42 cellular contexts compared by ENCODE assay signal in genomic region chr22:25196326-25196725, GRCh38. TPM values are rescaled to one million over a fixed set of nuclear protein-coding genes. Genes with fewer than 3 reads are reported as not detected.
"Had no signal": no experiment of that assay in that cellular context is flagged by ENCODE, and none has a peak within 500 bp of the region (broad histone marks: within the 10 kb centered on the region; RNA-seq: fewer than 3 reads in every experiment).

No MANE protein-coding gene starts in this region.

- DNase-seq: activated effector memory CD4-positive, alpha-beta T cell treated with anti-CD3 and anti-CD28 coated beads, Interleukin-2, amount 50 U/mL, for 16 hours; activated effector memory CD4-positive, alpha-beta T cell treated with Interleukin-2 at 50 U/mL for 16 hours; activated gamma-delta T cell; activated gamma-delta T cell treated with Interleukin-2 at 50 U/mL for 16 hours; activated naive CD4-positive, alpha-beta T cell; activated naive CD4-positive, alpha-beta T cell treated with anti-CD3 and anti-CD28 coated beads for 36 hours; activated naive CD4-positive, alpha-beta T cell treated with anti-CD3 and anti-CD28 coated beads, Interleukin-2, amount 10 ng/mL, durations not matched to agents 7 days and 5 days; activated naive CD4-positive, alpha-beta T cell treated with Interleukin-2 at 50 U/mL for 16 hours; activated naive CD8-positive, alpha-beta T cell treated with anti-CD3 and anti-CD28 coated beads for 36 hours; activated naive CD8-positive, alpha-beta T cell treated with anti-CD3 and anti-CD28 coated beads, Interleukin-2, amount 10 ng/mL, durations not matched to agents 7 days and 5 days; activated naive CD8-positive, alpha-beta T cell treated with anti-CD3 and anti-CD28 coated beads, Interleukin-2, amount 50 U/mL, for 24 hours; activated T-cell treated with anti-CD3 and anti-CD28 coated beads for 4 hours; activated T-cell treated with anti-CD3 and anti-CD28 coated beads, Interleukin-2, amount 50 U/mL, for 1 hour; activated T-cell treated with anti-CD3 and anti-CD28 coated beads, Interleukin-2, amount 50 U/mL, for 24 hours; activated T-cell treated with anti-CD3 and anti-CD28 coated beads, Interleukin-2, amount 50 U/mL, for 4 hours; activated T-cell treated with anti-CD3 and anti-CD28 coated beads, Interleukin-2, amount 50 U/mL, for 48 hours; activated T-cell treated with anti-CD3 and anti-CD28 coated beads, Interleukin-2, amount 50 U/mL, for 72 hours; adrenal gland; amniotic stem cell; amygdala; anterior cingulate cortex; aorta; body of pancreas; brain microvascular endothelial cell; caudate nucleus; central memory CD4-positive, alpha-beta T cell; cerebellar nuclear complex had no signal

- H3K36me3 ChIP-seq: adrenal gland, brain microvascular endothelial cell, breast epithelium had no signal

- H3K4me3 ChIP-seq: adrenal gland, ascending aorta, body of pancreas, breast epithelium, cardiac muscle cell had no signal

- H3K27ac Mint-ChIP-seq: activated naive CD4-positive, alpha-beta T cell treated with anti-CD3 and anti-CD28 coated beads for 36 hours; activated naive CD4-positive, alpha-beta T cell treated with anti-CD3 and anti-CD28 coated beads, Interleukin-2, amount 10 ng/mL, durations not matched to agents 7 days and 5 days; activated naive CD4-positive, alpha-beta T cell treated with anti-CD3 and anti-CD28 coated beads, Interleukin-2, amount 50 U/mL, for 24 hours; activated naive CD8-positive, alpha-beta T cell; activated naive CD8-positive, alpha-beta T cell treated with anti-CD3 and anti-CD28 coated beads for 36 hours; activated naive CD8-positive, alpha-beta T cell treated with anti-CD3 and anti-CD28 coated beads, Interleukin-2, amount 10 ng/mL, durations not matched to agents 7 days and 5 days; activated naive CD8-positive, alpha-beta T cell treated with anti-CD3 and anti-CD28 coated beads, Interleukin-2, amount 50 U/mL, for 24 hours; activated T-cell treated with anti-CD3 and anti-CD28 coated beads, Interleukin-2, amount 50 U/mL, for 24 hours; activated T-cell treated with anti-CD3 and anti-CD28 coated beads, Interleukin-2, amount 50 U/mL, for 72 hours; activated T-helper 1 cell treated with anti-CD3 and anti-CD28 coated beads, Interleukin-12 subunit alpha, Interleukin-12 subunit beta, Interleukin-2, Interleukin-4 antibody, amounts not matched to agents 30 ng/mL and 10 ng/mL and 1 ng/mL, durations not matched to agents 14 hours and 24 hours and 36 hours; activated T-helper 17 cell treated with anti-CD3 and anti-CD28 coated beads, Interleukin-2, amount 50 U/mL, for 72 hours; activated T-helper 2 cell treated with anti-CD3 and anti-CD28 coated beads, Interferon-gamma antibody, Interleukin-2, Interleukin-4, amounts not matched to agents 10 μg/mL and 5 μg/mL and 100 μg/mL, durations not matched to agents 14 hours and 24 hours and 36 hours had no signal

- H3K9me3 Mint-ChIP-seq: activated naive CD4-positive, alpha-beta T cell treated with anti-CD3 and anti-CD28 coated beads for 36 hours; activated naive CD4-positive, alpha-beta T cell treated with anti-CD3 and anti-CD28 coated beads, Interleukin-2, amount 10 ng/mL, durations not matched to agents 7 days and 5 days; activated naive CD4-positive, alpha-beta T cell treated with anti-CD3 and anti-CD28 coated beads, Interleukin-2, amount 50 U/mL, for 24 hours; activated naive CD8-positive, alpha-beta T cell treated with anti-CD3 and anti-CD28 coated beads for 36 hours; activated naive CD8-positive, alpha-beta T cell treated with anti-CD3 and anti-CD28 coated beads, Interleukin-2, amount 10 ng/mL, durations not matched to agents 7 days and 5 days; activated naive CD8-positive, alpha-beta T cell treated with anti-CD3 and anti-CD28 coated beads, Interleukin-2, amount 50 U/mL, for 24 hours; activated T-cell treated with anti-CD3 and anti-CD28 coated beads, Interleukin-2, amount 50 U/mL, for 24 hours; activated T-cell treated with anti-CD3 and anti-CD28 coated beads, Interleukin-2, amount 50 U/mL, for 4 hours; activated T-cell treated with anti-CD3 and anti-CD28 coated beads, Interleukin-2, amount 50 U/mL, for 72 hours; activated T-helper 1 cell treated with anti-CD3 and anti-CD28 coated beads, Interleukin-12 subunit alpha, Interleukin-12 subunit beta, Interleukin-2, Interleukin-4 antibody, amounts not matched to agents 30 ng/mL and 10 ng/mL and 1 ng/mL, durations not matched to agents 14 hours and 24 hours and 36 hours; activated T-helper 17 cell treated with anti-CD3 and anti-CD28 coated beads, Interleukin-2, amount 50 U/mL, for 72 hours; activated T-helper 2 cell treated with anti-CD3 and anti-CD28 coated beads, Interferon-gamma antibody, Interleukin-2, Interleukin-4, amounts not matched to agents 10 μg/mL and 5 μg/mL and 100 μg/mL, durations not matched to agents 14 hours and 24 hours and 36 hours; brain; central memory CD8-positive, alpha-beta T cell had no signal

- H3K4me1 Mint-ChIP-seq: activated naive CD4-positive, alpha-beta T cell treated with anti-CD3 and anti-CD28 coated beads, Interleukin-2, amount 10 ng/mL, durations not matched to agents 7 days and 5 days; activated naive CD4-positive, alpha-beta T cell treated with anti-CD3 and anti-CD28 coated beads, Interleukin-2, amount 50 U/mL, for 24 hours; activated naive CD8-positive, alpha-beta T cell treated with anti-CD3 and anti-CD28 coated beads, Interleukin-2, amount 50 U/mL, for 24 hours; activated T-helper 17 cell treated with anti-CD3 and anti-CD28 coated beads, Interleukin-2, amount 50 U/mL, for 72 hours; central memory CD8-positive, alpha-beta T cell had no signal

- ATAC-seq: activated naive CD8-positive, alpha-beta T cell treated with anti-CD3 and anti-CD28 coated beads, Interleukin-2, amount 50 U/mL, for 24 hours; activated T-cell treated with anti-CD3 and anti-CD28 coated beads, Interleukin-2, amount 50 U/mL, for 4 hours; activated T-cell treated with anti-CD3 and anti-CD28 coated beads, Interleukin-2, amount 50 U/mL, for 72 hours; activated T-helper 17 cell treated with anti-CD3 and anti-CD28 coated beads, Interleukin-2, amount 50 U/mL, for 72 hours; body of pancreas had no signal

- H3K9me3 ChIP-seq: adrenal gland, ascending aorta, body of pancreas, breast epithelium had no signal

- H3K27me3 ChIP-seq: adrenal gland, ascending aorta, body of pancreas, brain microvascular endothelial cell, breast epithelium, cardiac muscle cell had no signal

- H3K4me3 Mint-ChIP-seq: activated naive CD4-positive, alpha-beta T cell treated with anti-CD3 and anti-CD28 coated beads for 36 hours; activated naive CD4-positive, alpha-beta T cell treated with anti-CD3 and anti-CD28 coated beads, Interleukin-2, amount 10 ng/mL, durations not matched to agents 7 days and 5 days; activated naive CD4-positive, alpha-beta T cell treated with anti-CD3 and anti-CD28 coated beads, Interleukin-2, amount 50 U/mL, for 24 hours; activated naive CD8-positive, alpha-beta T cell; activated naive CD8-positive, alpha-beta T cell treated with anti-CD3 and anti-CD28 coated beads for 36 hours; activated naive CD8-positive, alpha-beta T cell treated with anti-CD3 and anti-CD28 coated beads, Interleukin-2, amount 10 ng/mL, durations not matched to agents 7 days and 5 days; activated naive CD8-positive, alpha-beta T cell treated with anti-CD3 and anti-CD28 coated beads, Interleukin-2, amount 50 U/mL, for 24 hours; activated T-cell treated with anti-CD3 and anti-CD28 coated beads, Interleukin-2, amount 50 U/mL, for 24 hours; activated T-cell treated with anti-CD3 and anti-CD28 coated beads, Interleukin-2, amount 50 U/mL, for 4 hours; activated T-cell treated with anti-CD3 and anti-CD28 coated beads, Interleukin-2, amount 50 U/mL, for 72 hours; activated T-helper 1 cell treated with anti-CD3 and anti-CD28 coated beads, Interleukin-12 subunit alpha, Interleukin-12 subunit beta, Interleukin-2, Interleukin-4 antibody, amounts not matched to agents 30 ng/mL and 10 ng/mL and 1 ng/mL, durations not matched to agents 14 hours and 24 hours and 36 hours; activated T-helper 17 cell treated with anti-CD3 and anti-CD28 coated beads, Interleukin-2, amount 50 U/mL, for 72 hours; brain; central memory CD8-positive, alpha-beta T cell had no signal

- H3K27ac ChIP-seq: adrenal gland, ascending aorta, body of pancreas, brain microvascular endothelial cell, breast epithelium, cardiac muscle cell had no signal

- H3K27me3 Mint-ChIP-seq: activated naive CD4-positive, alpha-beta T cell treated with anti-CD3 and anti-CD28 coated beads, Interleukin-2, amount 10 ng/mL, durations not matched to agents 7 days and 5 days; activated naive CD4-positive, alpha-beta T cell treated with anti-CD3 and anti-CD28 coated beads, Interleukin-2, amount 50 U/mL, for 24 hours; activated naive CD8-positive, alpha-beta T cell; activated naive CD8-positive, alpha-beta T cell treated with anti-CD3 and anti-CD28 coated beads for 36 hours; activated naive CD8-positive, alpha-beta T cell treated with anti-CD3 and anti-CD28 coated beads, Interleukin-2, amount 10 ng/mL, durations not matched to agents 7 days and 5 days; activated naive CD8-positive, alpha-beta T cell treated with anti-CD3 and anti-CD28 coated beads, Interleukin-2, amount 50 U/mL, for 24 hours; activated T-cell treated with anti-CD3 and anti-CD28 coated beads, Interleukin-2, amount 50 U/mL, for 24 hours; activated T-helper 17 cell treated with anti-CD3 and anti-CD28 coated beads, Interleukin-2, amount 50 U/mL, for 72 hours; central memory CD8-positive, alpha-beta T cell had no signal

- H3K4me1 ChIP-seq: adrenal gland, ascending aorta, body of pancreas, breast epithelium had no signal

RNA-seq across cellular contexts. Expression of gene CRYBB3, which starts 3.3 kb away (rescaled TPM):
- total RNA-seq: activated naive CD4-positive, alpha-beta T cell treated with anti-CD3 and anti-CD28 coated beads for 36 hours; activated T-helper 17 cell treated with anti-CD3 and anti-CD28 coated beads, Interleukin-2, amount 50 U/mL, for 72 hours; ascending aorta; body of pancreas; bronchial epithelial cell; cardiac muscle cell; cardiac septum; cerebellum; chondrocyte had no signal

RNA-seq across cellular contexts. Expression of gene CRYBB2, which starts 23.1 kb away (rescaled TPM):
- total RNA-seq: activated naive CD4-positive, alpha-beta T cell treated with anti-CD3 and anti-CD28 coated beads for 36 hours; activated naive CD8-positive, alpha-beta T cell treated with anti-CD3 and anti-CD28 coated beads for 36 hours; activated naive CD8-positive, alpha-beta T cell treated with anti-CD3 and anti-CD28 coated beads, Interleukin-2, amount 10 ng/mL, durations not matched to agents 7 days and 5 days; activated T-helper 1 cell treated with anti-CD3 and anti-CD28 coated beads, Interleukin-12 subunit alpha, Interleukin-12 subunit beta, Interleukin-2, Interleukin-4 antibody, amounts not matched to agents 30 ng/mL and 10 ng/mL and 1 ng/mL, durations not matched to agents 14 hours and 24 hours and 36 hours; activated T-helper 2 cell treated with anti-CD3 and anti-CD28 coated beads, Interferon-gamma antibody, Interleukin-2, Interleukin-4, amounts not matched to agents 10 μg/mL and 5 μg/mL and 100 μg/mL, durations not matched to agents 14 hours and 24 hours and 36 hours; adrenal gland; ascending aorta; astrocyte; body of pancreas; bronchial epithelial cell; cardiac muscle cell; cardiac septum; cerebellum; chondrocyte had no signal
